In the genomic region with DNA sequence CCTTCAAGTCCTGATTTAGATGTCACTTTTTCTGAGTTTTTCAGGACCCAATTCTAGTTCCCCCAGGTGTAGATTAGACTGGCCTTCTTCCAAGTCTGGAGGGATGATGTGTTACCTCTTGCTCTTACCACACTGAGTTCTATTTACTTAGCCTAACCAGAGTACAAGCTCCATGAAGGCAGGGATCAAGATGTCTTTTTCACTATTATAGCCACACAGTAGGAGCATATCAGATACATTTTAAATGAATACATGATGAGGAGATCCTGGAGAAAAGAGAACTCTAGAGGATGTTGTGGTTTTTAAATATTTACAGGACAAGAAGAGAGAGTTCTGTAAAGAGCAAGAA, we compare ENCODE assay signal across 15 cellular contexts.
"Had no signal": no experiment of that assay in that cellular context is flagged by ENCODE, and none has a peak within 500 bp of the region (broad histone marks: within the 10 kb centered on the region; RNA-seq: fewer than 3 reads in every experiment).

No MANE protein-coding gene starts in this region.

- H3K4me3 ChIP-seq: lung, mucosa of descending colon, right atrium auricular region, stomach, testis, upper lobe of right lung had no signal

- H3K4me3 Mint-ChIP-seq: activated naive CD4-positive, alpha-beta T cell treated with anti-CD3 and anti-CD28 coated beads, Interleukin-2, amount 10 ng/mL, durations not matched to agents 7 days and 5 days; natural killer cell had no signal

- H3K9me3 ChIP-seq: mucosa of descending colon, right atrium auricular region, stomach, testis, upper lobe of right lung had no signal

- H3K27ac ChIP-seq: right atrium auricular region, stomach, testis, upper lobe of right lung had no signal

- H3K4me1 Mint-ChIP-seq: activated naive CD4-positive, alpha-beta T cell treated with anti-CD3 and anti-CD28 coated beads, Interleukin-2, amount 10 ng/mL, durations not matched to agents 7 days and 5 days had no signal

- H3K27me3 ChIP-seq: right atrium auricular region, stomach, testis, upper lobe of right lung had no signal

- DNase-seq: activated CD4-positive, alpha-beta T cell treated with anti-CD3 and anti-CD28 coated beads, Interleukin-2, amount 50 U/mL, for 48 hours; activated naive CD4-positive, alpha-beta T cell treated with anti-CD3 and anti-CD28 coated beads, Interleukin-2, amount 10 ng/mL, durations not matched to agents 7 days and 5 days; head of caudate nucleus; left colon; mucosa of descending colon; natural killer cell; small intestine; stimulated activated CD4-positive, alpha-beta T cell treated with anti-CD3 and anti-CD28 coated beads, Interleukin-4, amount 100 ng/mL, for 24 hours; stomach; T-helper 1 cell; testis; upper lobe of right lung had no signal

- H3K4me1 ChIP-seq: right atrium auricular region, testis, upper lobe of right lung had no signal

- ATAC-seq: natural killer cell, upper lobe of right lung had no signal

- H3K9me3 Mint-ChIP-seq: activated naive CD4-positive, alpha-beta T cell treated with anti-CD3 and anti-CD28 coated beads, Interleukin-2, amount 10 ng/mL, durations not matched to agents 7 days and 5 days; activated T-helper 2 cell treated with anti-CD3 and anti-CD28 coated beads, Interferon-gamma antibody, Interleukin-2, Interleukin-4, amounts not matched to agents 10 μg/mL and 5 μg/mL and 100 μg/mL, durations not matched to agents 14 hours and 24 hours and 36 hours; natural killer cell had no signal

- H3K27ac Mint-ChIP-seq: activated naive CD4-positive, alpha-beta T cell treated with anti-CD3 and anti-CD28 coated beads, Interleukin-2, amount 10 ng/mL, durations not matched to agents 7 days and 5 days; activated T-helper 2 cell treated with anti-CD3 and anti-CD28 coated beads, Interferon-gamma antibody, Interleukin-2, Interleukin-4, amounts not matched to agents 10 μg/mL and 5 μg/mL and 100 μg/mL, durations not matched to agents 14 hours and 24 hours and 36 hours had no signal

- H3K27me3 Mint-ChIP-seq: activated naive CD4-positive, alpha-beta T cell treated with anti-CD3 and anti-CD28 coated beads, Interleukin-2, amount 10 ng/mL, durations not matched to agents 7 days and 5 days had no signal
